ENCODE assay signal across 7 cellular contexts in the genomic region with DNA sequence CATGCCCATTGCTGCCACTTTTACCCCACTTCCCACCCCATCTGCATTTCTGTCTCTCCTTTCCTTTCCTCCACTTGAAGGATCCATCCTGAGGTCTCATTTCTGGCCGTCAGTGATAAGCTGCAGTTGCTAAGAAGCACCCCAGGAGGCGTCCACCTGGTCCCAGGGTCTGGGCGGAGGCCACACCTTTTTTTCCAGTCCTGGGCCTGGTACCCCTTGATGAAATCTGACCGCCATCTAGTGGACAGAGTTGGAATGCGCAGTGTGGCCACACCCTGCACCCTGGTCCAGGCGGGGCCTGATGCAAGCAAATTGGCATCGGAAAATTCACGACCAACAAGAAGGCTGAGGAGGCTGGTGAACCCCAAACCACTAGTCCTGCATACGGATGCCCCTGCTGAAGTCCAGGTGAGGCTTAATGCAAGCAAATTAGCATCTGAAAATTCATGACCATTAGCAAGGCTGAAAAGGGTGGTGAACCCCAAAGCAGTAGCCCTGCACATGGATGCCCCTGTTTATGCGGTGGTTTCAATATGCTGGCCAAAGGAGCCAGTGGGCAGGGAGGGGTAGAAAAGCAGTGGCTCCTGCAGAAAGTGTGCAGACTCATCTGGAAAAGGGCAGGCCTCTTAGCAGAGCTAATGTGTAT. TPM values are rescaled to one million over a fixed set of nuclear protein-coding genes. Genes with fewer than 3 reads are reported as not detected.
DNase-seq lines count a peak whose midpoint lies in the region; ATAC-seq and TF ChIP-seq lines count a peak whose summit lies in the region.

No MANE protein-coding gene starts in this region.

- H3K27ac ChIP-seq in left ventricle myocardium inferior (replicated peaks) (no peak overlapping the region), gastrocnemius medialis (no peak overlapping the region)

- H3K4me1 ChIP-seq in left ventricle myocardium inferior: no peaks in the 10 kb centered on the region
- no peaks in the 10 kb centered on the region for H3K4me1 ChIP-seq in gastrocnemius medialis

- intact Hi-C loops in left ventricle myocardium inferior (cut with micrococcal nuclease): no loop called here
- intact Hi-C loops in gastrocnemius medialis (cut with DNase I; ENCODE audit: low total_unique reads): no loop called here

- TF ChIP-seq CTCF in GM12875 (IDR thresholded peaks at IDR 0.05; ENCODE audit: borderline replicate concordance, insufficient read depth, low read depth, low read length): peak; percentile 89
- TF ChIP-seq CTCF in left ventricle myocardium inferior (IDR thresholded peaks at IDR 0.05; ENCODE audit: borderline replicate concordance): peak; percentile 86
- TF ChIP-seq CTCF in gastrocnemius medialis (IDR thresholded peaks at IDR 0.05 in 4 of 5, conservative IDR thresholded peaks at IDR 0.05 in 1 of 5): peak in 4 of 5 experiments; percentile 45 to 77 (median 66)

- no peak overlapping the region for H3K27ac Mint-ChIP-seq in activated naive CD8-positive, alpha-beta T cell treated with anti-CD3 and anti-CD28 coated beads for 36 hours

- no peaks in the 10 kb centered on the region for H3K9me3 ChIP-seq in left ventricle myocardium inferior (replicated peaks)
- no peaks in the 10 kb centered on the region for H3K9me3 ChIP-seq in gastrocnemius medialis

- no peaks in the 10 kb centered on the region for H3K36me3 ChIP-seq in left ventricle myocardium inferior
- no peaks in the 10 kb centered on the region for H3K36me3 ChIP-seq in gastrocnemius medialis

- peak; percentile 97 for ATAC-seq in SK-N-SH treated with all-trans-retinoic acid at 6 μM for 48 hours
- no peak for ATAC-seq in gastrocnemius medialis

- DNase-seq in HCEC 1CT (peak; percentile 54), LoVo (ENCODE audit: low spot score) (peak; percentile 73), left ventricle myocardium inferior (peak; percentile 27), gastrocnemius medialis (peak; percentile 10 to 33)
- peak; percentile 75 for DNase-seq in activated naive CD8-positive, alpha-beta T cell treated with anti-CD3 and anti-CD28 coated beads for 36 hours

- TF ChIP-seq POLR2A in gastrocnemius medialis (IDR thresholded peaks at IDR 0.05): no peak

- no peaks in the 10 kb centered on the region for H3K27me3 ChIP-seq in left ventricle myocardium inferior (ENCODE audit: low read depth)
- no peaks in the 10 kb centered on the region for H3K27me3 ChIP-seq in gastrocnemius medialis

- H3K4me1 Mint-ChIP-seq in activated naive CD8-positive, alpha-beta T cell treated with anti-CD3 and anti-CD28 coated beads for 36 hours: peaks cover 3% of the 10 kb centered on the region

- H3K4me3 ChIP-seq in GM12875 (ENCODE audit: low read depth, low read length) (no peak overlapping the region), left ventricle myocardium inferior (no peak overlapping the region), gastrocnemius medialis (no peak overlapping the region)

- in situ Hi-C loops in gastrocnemius medialis (cut with MboI; ENCODE audit: low sequenced_read_pairs in 4 of 4): loop anchor here in 2 of 4 donors (25.0 kb wide), 1 partner anchor 378 kb away; no protein-coding TSS in a partner anchor

- no peaks in the 10 kb centered on the region for H3K36me3 Mint-ChIP-seq in activated naive CD8-positive, alpha-beta T cell treated with anti-CD3 and anti-CD28 coated beads for 36 hours

- no peaks in the 10 kb centered on the region for H3K9me3 Mint-ChIP-seq in activated naive CD8-positive, alpha-beta T cell treated with anti-CD3 and anti-CD28 coated beads for 36 hours

- no peaks in the 10 kb centered on the region for H3K27me3 Mint-ChIP-seq in activated naive CD8-positive, alpha-beta T cell treated with anti-CD3 and anti-CD28 coated beads for 36 hours

- H3K4me3 Mint-ChIP-seq in activated naive CD8-positive, alpha-beta T cell treated with anti-CD3 and anti-CD28 coated beads for 36 hours: no peak overlapping the region

TF ChIP-seq in SK-N-SH treated with all-trans-retinoic acid at 6 μM for 48 hours, 23 proteins besides CTCF, POLR2A, EP300 and RAD21:
- TF ChIP-seq ZFP3 (CRISPR knock-in tag; IDR thresholded peaks at IDR 0.05) (no peak), PPARA (CRISPR knock-in tag; IDR thresholded peaks at IDR 0.05; ENCODE audit: borderline replicate concordance) (no peak), ZC3H10 (CRISPR knock-in tag; IDR thresholded peaks at IDR 0.05) (no peak), ZNF70 (CRISPR knock-in tag; IDR thresholded peaks at IDR 0.05) (no peak), ESRRG (CRISPR knock-in tag; IDR thresholded peaks at IDR 0.05) (no peak), ARNTL (CRISPR knock-in tag; IDR thresholded peaks at IDR 0.05; ENCODE audit: borderline replicate concordance, low read depth) (no peak), ZNF565 (CRISPR knock-in tag; conservative IDR thresholded peaks at IDR 0.05; ENCODE audit: low read depth) (no peak), ZFP30 (CRISPR knock-in tag; IDR thresholded peaks at IDR 0.05) (no peak)
- TF ChIP-seq, protein P1, sequence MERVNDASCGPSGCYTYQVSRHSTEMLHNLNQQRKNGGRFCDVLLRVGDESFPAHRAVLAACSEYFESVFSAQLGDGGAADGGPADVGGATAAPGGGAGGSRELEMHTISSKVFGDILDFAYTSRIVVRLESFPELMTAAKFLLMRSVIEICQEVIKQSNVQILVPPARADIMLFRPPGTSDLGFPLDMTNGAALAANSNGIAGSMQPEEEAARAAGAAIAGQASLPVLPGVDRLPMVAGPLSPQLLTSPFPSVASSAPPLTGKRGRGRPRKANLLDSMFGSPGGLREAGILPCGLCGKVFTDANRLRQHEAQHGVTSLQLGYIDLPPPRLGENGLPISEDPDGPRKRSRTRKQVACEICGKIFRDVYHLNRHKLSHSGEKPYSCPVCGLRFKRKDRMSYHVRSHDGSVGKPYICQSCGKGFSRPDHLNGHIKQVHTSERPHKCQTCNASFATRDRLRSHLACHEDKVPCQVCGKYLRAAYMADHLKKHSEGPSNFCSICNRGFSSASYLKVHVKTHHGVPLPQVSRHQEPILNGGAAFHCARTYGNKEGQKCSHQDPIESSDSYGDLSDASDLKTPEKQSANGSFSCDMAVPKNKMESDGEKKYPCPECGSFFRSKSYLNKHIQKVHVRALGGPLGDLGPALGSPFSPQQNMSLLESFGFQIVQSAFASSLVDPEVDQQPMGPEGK (CRISPR knock-in tag; IDR thresholded peaks at IDR 0.05; ENCODE audit: borderline replicate concordance): no peak
TF ChIP-seq in SK-N-SH treated with all-trans-retinoic acid at 6 μM for 48 hours: peak in this region for 0.

RNA-seq across cellular contexts. Expression of a gene that starts 43.3 kb away (rescaled TPM):
- total RNA-seq in activated naive CD8-positive, alpha-beta T cell treated with anti-CD3 and anti-CD28 coated beads for 36 hours: 10 to 100 TPM; 12.7 to 14.2 TPM
- total RNA-seq in left ventricle myocardium inferior (22.2 TPM), gastrocnemius medialis (1 to 10 TPM; 4.0 to 9.0 (median 4.6) TPM)

Comparison
In these comparisons a context has a peak if more than half of its experiments do, and no peak if none do; other contexts are left out.
1. DNase-seq: peak in every context shown above with its lines; median percentile 75 in activated naive CD8-positive, alpha-beta T cell treated with anti-CD3 and anti-CD28 coated beads for 36 hours; 73 in LoVo; 54 in HCEC 1CT; 27 in left ventricle myocardium inferior; 22 in gastrocnemius medialis.